ENCODE assay signal across 8 cellular contexts in the genomic region with DNA sequence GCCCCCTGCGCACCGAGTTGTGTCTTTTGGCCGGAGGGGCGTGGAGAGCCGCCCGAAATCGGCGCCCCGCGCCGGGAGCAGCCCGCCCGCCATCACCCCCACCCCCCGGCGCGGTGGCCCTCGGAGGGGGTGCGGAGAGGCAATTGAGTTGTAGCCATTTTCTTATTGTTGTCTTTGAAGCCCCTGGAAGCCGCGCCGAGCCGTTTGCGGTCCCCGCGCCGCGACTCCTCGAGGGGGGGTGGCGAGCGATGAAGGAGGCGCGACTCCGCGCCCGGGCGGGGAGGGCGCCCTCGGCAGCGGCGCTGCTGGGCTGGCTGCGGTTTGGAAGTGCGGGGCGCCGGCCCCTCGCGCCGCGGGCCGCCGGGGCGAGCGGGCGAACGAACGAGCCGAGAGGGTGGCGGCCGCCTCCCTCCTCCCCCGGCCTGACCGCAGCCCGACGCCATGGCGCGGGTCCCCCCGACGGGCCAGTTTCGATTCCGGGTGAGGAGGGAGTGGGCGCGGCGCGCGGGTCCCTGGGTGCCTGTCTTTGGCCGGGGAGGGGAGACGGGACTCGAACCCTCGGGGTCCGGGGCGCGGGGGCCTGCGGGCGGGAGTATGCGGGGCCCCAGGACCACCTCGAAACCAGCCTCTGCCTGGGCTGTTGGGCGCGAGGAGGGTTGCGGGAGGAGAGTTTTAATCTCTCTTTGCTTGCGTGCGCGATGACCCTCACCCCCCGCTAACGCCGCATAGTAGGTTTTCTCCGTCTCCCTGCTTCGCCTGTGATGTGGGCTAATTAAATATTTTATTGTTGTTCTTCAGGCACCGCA. TPM values are rescaled to one million over a fixed set of nuclear protein-coding genes. Genes with fewer than 3 reads are reported as not detected.
A peak's percentile ranks its signal among the peaks of the same experiment; 100 is the strongest.
DNase-seq lines count a peak whose midpoint lies in the region; ATAC-seq, FAIRE-seq and TF ChIP-seq lines count a peak whose summit lies in the region.

No MANE protein-coding gene starts in this region.

- H3K4me1 ChIP-seq in neutrophil (ENCODE audit: control insufficient read depth in 1 of 2, insufficient read depth in 1 of 2, low read depth in 1 of 2, low read length in 1 of 2): peaks cover 65 to 68% of the 10 kb centered on the region in 2 experiments
- peaks cover 26% of the 10 kb centered on the region for H3K4me1 ChIP-seq in upper lobe of right lung

- H3K27ac ChIP-seq in neutrophil (peak overlapping the region; percentile 99), upper lobe of right lung (peak overlapping the region; percentile 97)

- intact Hi-C loops in upper lobe of right lung (cut with DNase I): no loop called here

- peaks cover 10% of the 10 kb centered on the region for H3K27me3 ChIP-seq in neutrophil
- H3K27me3 ChIP-seq in upper lobe of right lung: no peaks in the 10 kb centered on the region

- H3K9me3 ChIP-seq in neutrophil (no peaks in the 10 kb centered on the region), upper lobe of right lung (no peaks in the 10 kb centered on the region)

- peak; percentile 2 for ATAC-seq in upper lobe of right lung
- no peak for ATAC-seq in HG02678 (IDR thresholded peaks at IDR 0.05; ENCODE audit: unreplicated experiment)

- TF ChIP-seq CTCF in neutrophil (IDR thresholded peaks at IDR 0.05): peak; percentile 37
- TF ChIP-seq CTCF in upper lobe of right lung (IDR thresholded peaks at IDR 0.05): no peak

- peaks cover 13% of the 10 kb centered on the region for H3K36me3 ChIP-seq in neutrophil
- H3K36me3 ChIP-seq in upper lobe of right lung: no peaks in the 10 kb centered on the region

- DNase-seq in ELF-1 (ENCODE audit: low read depth, low spot score): peak; percentile 23
- peak; percentile 53 for DNase-seq in NCI-H2227 (lab: John Stamatoyannopoulos, UW; ENCODE audit: unreplicated experiment)
- DNase-seq in activated effector memory CD4-positive, alpha-beta T cell treated with Interleukin-2 at 50 U/mL for 16 hours: peak; percentile 46
- peak; percentile 49 to 74 for DNase-seq in frontal cortex (ENCODE audit: low spot score in 2 of 2)
- DNase-seq in upper lobe of right lung: peak; percentile 84
- no peak for DNase-seq in NOMO-1 (lab: John Stamatoyannopoulos, UW; ENCODE audit: unreplicated experiment in 2 of 2)

- peak overlapping the region; percentile 96 to 97 for H3K4me3 ChIP-seq in neutrophil (ENCODE audit: low read depth in 1 of 2, low read length in 1 of 2)
- peak overlapping the region; percentile 92 for H3K4me3 ChIP-seq in upper lobe of right lung

- FAIRE-seq in frontal cortex (lab: Jason Lieb, UNC): no peak

RNA-seq across cellular contexts. Expression of a gene that starts 1.3 kb away (rescaled TPM):
- 65.2 TPM for total RNA-seq in frontal cortex
- 37.1 TPM for total RNA-seq in upper lobe of right lung

Comparison
In these comparisons a context has a peak if more than half of its experiments do, and no peak if none do; other contexts are left out.
1. DNase-seq: peak in ELF-1 (single experiment), NCI-H2227 (single experiment), activated effector memory CD4-positive, alpha-beta T cell treated with Interleukin-2 at 50 U/mL for 16 hours (single experiment), frontal cortex (2 of 2) and upper lobe of right lung (single experiment); none in NOMO-1 (0 of 2).